32 cellular contexts compared by ENCODE assay signal in genomic region chr7:100275120-100275519, GRCh38. TPM values are rescaled to one million over a fixed set of nuclear protein-coding genes. Genes with fewer than 3 reads are reported as not detected.
"Had no signal": no experiment of that assay in that cellular context is flagged by ENCODE, and none has a peak within 500 bp of the region (broad histone marks: within the 10 kb centered on the region; RNA-seq: fewer than 3 reads in every experiment).

No MANE protein-coding gene starts in this region.

- H3K27me3 Mint-ChIP-seq: activated CD4-positive, alpha-beta T cell treated with anti-CD3 and anti-CD28 coated beads, Interleukin-2, amount 10 ng/mL, durations not matched to agents 24 days and 14 days; activated naive CD8-positive, alpha-beta T cell treated with anti-CD3 and anti-CD28 coated beads, Interleukin-2, amount 10 ng/mL, durations not matched to agents 7 days and 5 days; activated T-cell treated with anti-CD3 and anti-CD28 coated beads, Interleukin-2, amount 50 U/mL, for 24 hours; effector memory CD8-positive, alpha-beta T cell; progenitor cell of endocrine pancreas had no signal

- H3K9me3 Mint-ChIP-seq: activated CD4-positive, alpha-beta T cell treated with anti-CD3 and anti-CD28 coated beads, Interleukin-2, amount 10 ng/mL, durations not matched to agents 24 days and 14 days; activated naive CD8-positive, alpha-beta T cell treated with anti-CD3 and anti-CD28 coated beads, Interleukin-2, amount 10 ng/mL, durations not matched to agents 7 days and 5 days; activated T-cell treated with anti-CD3 and anti-CD28 coated beads, Interleukin-2, amount 50 U/mL, for 24 hours; effector memory CD8-positive, alpha-beta T cell; immature natural killer cell; mesothelial cell of epicardium; natural killer cell had no signal

- H3K9me3 ChIP-seq: colonic mucosa, left ventricle myocardium inferior, sigmoid colon, testis, vagina had no signal

- H3K4me3 Mint-ChIP-seq: activated CD4-positive, alpha-beta T cell treated with anti-CD3 and anti-CD28 coated beads, Interleukin-2, amount 10 ng/mL, durations not matched to agents 24 days and 14 days; activated naive CD8-positive, alpha-beta T cell treated with anti-CD3 and anti-CD28 coated beads, Interleukin-2, amount 10 ng/mL, durations not matched to agents 7 days and 5 days; activated T-cell treated with anti-CD3 and anti-CD28 coated beads, Interleukin-2, amount 50 U/mL, for 24 hours; effector memory CD8-positive, alpha-beta T cell; immature natural killer cell; mesothelial cell of epicardium; natural killer cell had no signal

- H3K36me3 ChIP-seq: colonic mucosa, left ventricle myocardium inferior, sigmoid colon, vagina had no signal

- H3K27ac Mint-ChIP-seq: activated CD4-positive, alpha-beta T cell treated with anti-CD3 and anti-CD28 coated beads, Interleukin-2, amount 10 ng/mL, durations not matched to agents 24 days and 14 days; activated naive CD8-positive, alpha-beta T cell treated with anti-CD3 and anti-CD28 coated beads, Interleukin-2, amount 10 ng/mL, durations not matched to agents 7 days and 5 days; activated T-cell treated with anti-CD3 and anti-CD28 coated beads, Interleukin-2, amount 50 U/mL, for 24 hours; mesothelial cell of epicardium; natural killer cell had no signal

- H3K27ac ChIP-seq: colonic mucosa, left ventricle myocardium inferior, sigmoid colon, testis, vagina had no signal

- H3K4me1 ChIP-seq: colonic mucosa, testis had no signal

- DNase-seq: activated CD4-positive, alpha-beta T cell treated with anti-CD3 and anti-CD28 coated beads, Interleukin-2, amount 10 ng/mL, durations not matched to agents 24 days and 14 days; activated CD8-positive, alpha-beta memory T cell treated with anti-CD3 and anti-CD28 coated beads for 24 hours; activated CD8-positive, alpha-beta memory T cell treated with anti-CD3 and anti-CD28 coated beads, Interleukin-2, amount 50 U/mL, for 4 hours; activated effector memory CD4-positive, alpha-beta T cell treated with anti-CD3 and anti-CD28 coated beads, Interleukin-2, amount 50 U/mL, for 16 hours; activated naive CD8-positive, alpha-beta T cell treated with anti-CD3 and anti-CD28 coated beads, Interleukin-2, amount 10 ng/mL, durations not matched to agents 7 days and 5 days; activated T-cell treated with anti-CD3 and anti-CD28 coated beads, Interleukin-2, amount 50 U/mL, for 24 hours; amniotic stem cell; colonic mucosa; dorsolateral prefrontal cortex; effector memory CD8-positive, alpha-beta T cell; foreskin melanocyte; immature natural killer cell; left ventricle myocardium inferior; natural killer cell; retina; sigmoid colon; stimulated activated CD4-positive, alpha-beta T cell treated with anti-CD3 and anti-CD28 coated beads, Interleukin-15, amount 100 ng/mL, for 24 hours; stimulated activated naive CD4-positive, alpha-beta T cell; testis; trophoblast cell had no signal

- ATAC-seq: activated CD4-positive, CD25-positive, alpha-beta regulatory T cell treated with anti-CD3 and anti-CD28 coated beads, Interleukin-2, amount 50 U/mL, for 24 hours; effector memory CD8-positive, alpha-beta T cell; esophagus mucosa; natural killer cell had no signal

- H3K4me3 ChIP-seq: colonic mucosa, dorsolateral prefrontal cortex, left ventricle myocardium inferior, sigmoid colon, smooth muscle cell, testis, vagina had no signal

- H3K4me2 ChIP-seq: smooth muscle cell had no signal

- H3K36me3 Mint-ChIP-seq: natural killer cell had no signal

- H3K27me3 ChIP-seq: colonic mucosa, dorsolateral prefrontal cortex, sigmoid colon, testis, vagina had no signal

RNA-seq across cellular contexts. Expression of gene SPDYE3, which starts 32.4 kb away (rescaled TPM):
- total RNA-seq: activated CD4-positive, alpha-beta T cell treated with anti-CD3 and anti-CD28 coated beads, Interleukin-2, amount 10 ng/mL, durations not matched to agents 24 days and 14 days; activated naive CD8-positive, alpha-beta T cell treated with anti-CD3 and anti-CD28 coated beads, Interleukin-2, amount 10 ng/mL, durations not matched to agents 7 days and 5 days; bronchial epithelial cell; colonic mucosa; endothelial cell of umbilical vein; esophagus mucosa; kidney epithelial cell; left ventricle myocardium inferior; lung microvascular endothelial cell; mesothelial cell of epicardium; natural killer cell; osteocyte; progenitor cell of endocrine pancreas; sigmoid colon; smooth muscle cell; T-helper 1 cell treated with Interleukin-12 subunit alpha and Interleukin-12 subunit beta and Interleukin-4 antibody, amounts not matched to agents 30 ng/mL and 1 ng/mL, for 36 hours; vagina had no signal
- polyA plus RNA-seq: endothelial cell of umbilical vein had no signal

RNA-seq across cellular contexts. Expression of gene PVRIG, which starts 55.4 kb away (rescaled TPM):
- total RNA-seq: bronchial epithelial cell, kidney epithelial cell, left ventricle myocardium inferior, lung microvascular endothelial cell, mesothelial cell of epicardium, osteocyte, progenitor cell of endocrine pancreas, smooth muscle cell had no signal
- polyA plus RNA-seq: endothelial cell of umbilical vein, smooth muscle cell had no signal
